8 cellular contexts compared by ENCODE assay signal in the genomic region with DNA sequence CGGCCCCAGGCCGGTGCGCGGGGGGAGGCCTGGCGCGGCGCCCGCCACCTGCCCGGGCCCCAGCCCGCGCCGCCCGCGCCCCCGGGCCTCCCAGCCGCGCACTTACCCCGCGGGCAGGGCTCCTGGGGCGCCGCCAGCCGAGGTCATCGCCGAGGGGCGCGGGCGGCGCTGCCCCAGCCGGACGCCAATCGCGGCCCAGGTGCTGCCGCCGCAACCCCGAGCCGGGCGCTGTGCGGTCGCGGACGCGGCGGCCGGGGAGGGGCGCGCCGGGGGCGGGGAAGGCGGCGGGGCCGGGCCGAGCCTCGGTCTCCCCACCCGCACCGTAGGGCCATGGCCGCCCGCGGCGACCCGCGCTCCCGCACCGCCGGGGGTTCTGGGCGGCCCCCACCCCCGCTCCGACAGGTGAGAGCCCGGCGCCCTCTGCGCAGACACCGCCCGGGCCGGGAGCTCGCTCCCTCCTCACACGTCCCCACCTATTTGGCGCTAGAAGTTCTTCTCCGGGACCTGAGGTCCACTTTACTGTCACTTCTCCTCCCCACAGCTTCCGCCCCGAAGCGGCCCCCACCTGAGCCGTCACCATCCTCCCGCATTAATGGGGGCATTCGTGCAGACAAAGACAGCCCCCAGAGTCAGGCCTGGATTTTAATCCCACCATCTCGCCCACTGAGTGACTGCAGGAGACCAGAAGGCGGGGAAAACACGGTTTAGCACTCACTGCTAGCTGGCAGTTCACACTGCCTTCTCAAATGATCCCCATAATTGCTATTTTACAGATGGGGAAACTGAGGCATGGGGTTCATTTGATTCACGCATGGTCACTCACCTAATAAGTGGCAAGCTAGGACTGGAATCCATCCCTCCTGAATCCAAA. TPM values are rescaled to one million over a fixed set of nuclear protein-coding genes. Genes with fewer than 3 reads are reported as not detected.
DNase-seq lines count a peak whose midpoint lies in the region; ATAC-seq and TF ChIP-seq lines count a peak whose summit lies in the region.

TTC39A (minus strand) TSS at position 232 of the 871 bp plus-strand sequence; CDS start at position 147, 85 bp downstream.

- peak within 1 kb of the TSS; percentile 77 for H3K4me2 ChIP-seq in mammary epithelial cell (ENCODE audit: insufficient read depth, low read depth, low read length)

- peak within 1 kb of the TSS; percentile 64 for H2AFZ ChIP-seq in mammary epithelial cell (ENCODE audit: low read depth, low read length)

- TF ChIP-seq POLR2A in right lobe of liver (IDR thresholded peaks at IDR 0.05) = no peak

- TF ChIP-seq CTCF in CD14-positive monocyte (IDR thresholded peaks at IDR 0.05) = no peak
- TF ChIP-seq CTCF in HL-60 (IDR thresholded peaks at IDR 0.05; ENCODE audit: insufficient read depth, low read length) = no peak
- TF ChIP-seq CTCF in mammary epithelial cell (conservative IDR thresholded peaks at IDR 0.05 in 1 of 2, IDR thresholded peaks at IDR 0.05 in 1 of 2; ENCODE audit: extremely low read depth in 1 of 2, insufficient read depth in 1 of 2, low read depth in 1 of 2, low read length in 2 of 2) = no peak
- no peak for TF ChIP-seq CTCF in right lobe of liver (IDR thresholded peaks at IDR 0.05)
- TF ChIP-seq CTCF in type B pancreatic cell (conservative IDR thresholded peaks at IDR 0.05) = no peak

- DNase-seq in CD14-positive monocyte (ENCODE audit: low spot score) (no peak), HL-60 (ENCODE audit: low read depth in 1 of 2, low spot score in 1 of 2) (no peak), mammary epithelial cell (no peak), right lobe of liver (no peak), type B pancreatic cell (ENCODE audit: extremely low spot score, unreplicated experiment) (no peak), glomerular visceral epithelial cell (ENCODE audit: extremely low spot score) (no peak)
- DNase-seq in activated CD8-positive, alpha-beta memory T cell treated with anti-CD3 and anti-CD28 coated beads, Interleukin-2, amount 50 U/mL, for 48 hours = no peak

- 21% methylated on average over 6 of the region's 87 CpGs for WGBS in mammary epithelial cell (ENCODE audit: low coverage, missing lambda C conversion rate)
- WGBS in right lobe of liver (ENCODE audit: insufficient coverage, low coverage, low lambda C conversion rate, missing lambda C conversion rate) = 20% methylated on average over 2 of the region's 87 CpGs

- ATAC-seq in right lobe of liver (peak in 1 of 4 donors; percentile 1), HG03571 (IDR thresholded peaks at IDR 0.05; ENCODE audit: unreplicated experiment) (no peak)

- BruUV-seq in mammary epithelial cell (replicated peaks; lab: Mats Ljungman, UMichigan) = no TSS peak

- intact Hi-C loops in CD14-positive monocyte (cut with micrococcal nuclease) (no loop called here), mammary epithelial cell (cut with micrococcal nuclease) (no loop called here), right lobe of liver (cut with DNase I) (no loop called here)

- H3K36me3 ChIP-seq in mammary epithelial cell (ENCODE audit: insufficient read depth, low read length) (no peaks in the 10 kb centered on the region), right lobe of liver (no peaks in the 10 kb centered on the region)

- no peaks in the 10 kb centered on the region for H3K79me2 ChIP-seq in mammary epithelial cell (ENCODE audit: insufficient read depth, low read length)

- peak within 1 kb of the TSS; percentile 36 for H3K4me3 ChIP-seq in HL-60 (replicated peaks; ENCODE audit: insufficient read depth, low read length)
- H3K4me3 ChIP-seq in mammary epithelial cell (replicated peaks in 1 of 3; ENCODE audit: insufficient read depth in 1 of 3, low read depth in 2 of 3, low read length in 3 of 3) = peak within 1 kb of the TSS; percentile 26 to 44 (median 43)
- H3K4me3 ChIP-seq in right lobe of liver = peak within 1 kb of the TSS; percentile 25 to 43 (median 31)

- H3K4me1 ChIP-seq in mammary epithelial cell (ENCODE audit: insufficient read depth, low read length) (peaks cover 17% of the 10 kb centered on the region), right lobe of liver (peaks cover 0 to 13% (median 3%) of the 10 kb centered on the region in 4 donors)

- peak within 1 kb of the TSS in 4 of 7 donors; percentile 42 to 75 (median 56) for H3K27ac Mint-ChIP-seq in CD14-positive monocyte
- H3K27ac Mint-ChIP-seq in type B pancreatic cell = peak within 1 kb of the TSS; percentile 93

- H3K27me3 ChIP-seq in HL-60 (ENCODE audit: insufficient read depth, poor library complexity, severe bottlenecking) = no peaks in the 10 kb centered on the region
- no peaks in the 10 kb centered on the region for H3K27me3 ChIP-seq in mammary epithelial cell (ENCODE audit: insufficient read depth, low read length)
- H3K27me3 ChIP-seq in right lobe of liver = no peaks in the 10 kb centered on the region

- H3K36me3 Mint-ChIP-seq in CD14-positive monocyte (peaks cover 2 to 9% of the 10 kb centered on the region in 2 donors), type B pancreatic cell (no peaks in the 10 kb centered on the region)

- in situ Hi-C loops in mammary epithelial cell (cut with MboI; ENCODE audit: low sequenced_read_pairs in 2 of 2) = no loop called here

- H3K27ac ChIP-seq in HL-60 (replicated peaks) (no peak within 1 kb of the TSS), mammary epithelial cell (ENCODE audit: insufficient read depth, low read depth, low read length) (no peak within 1 kb of the TSS), right lobe of liver (no peak within 1 kb of the TSS)

- H3K27me3 Mint-ChIP-seq in CD14-positive monocyte (ENCODE audit: low read depth in 3 of 3) (peaks cover 22 to 31% (median 24%) of the 10 kb centered on the region in 3 donors), type B pancreatic cell (peaks cover 16% of the 10 kb centered on the region)

- no peak within 1 kb of the TSS for H3K9ac ChIP-seq in mammary epithelial cell (ENCODE audit: insufficient read depth, low read length)

- H3K4me1 Mint-ChIP-seq in CD14-positive monocyte (peaks cover 13% of the 10 kb centered on the region), type B pancreatic cell (ENCODE audit: unreplicated experiment) (peaks cover 7% of the 10 kb centered on the region)

- H3K4me3 Mint-ChIP-seq in CD14-positive monocyte = peak within 1 kb of the TSS; percentile 79 to 93
- peak within 1 kb of the TSS; percentile 96 for H3K4me3 Mint-ChIP-seq in type B pancreatic cell

- no peaks in the 10 kb centered on the region for H4K20me1 ChIP-seq in mammary epithelial cell (ENCODE audit: insufficient read depth, low read length)

- CTCF ChIA-PET in mammary epithelial cell (lab: Charles Lee; ENCODE audit: low non-redundant PET) = interaction anchor here (0.7 kb wide), 1 partner anchor 238 kb away, joined by 3 read pairs; no protein-coding TSS in a partner anchor

- peaks cover 0 to 7% (median 6%) of the 10 kb centered on the region in 7 donors for H3K9me3 Mint-ChIP-seq in CD14-positive monocyte
- H3K9me3 Mint-ChIP-seq in type B pancreatic cell = no peaks in the 10 kb centered on the region

- H3K9me3 ChIP-seq in mammary epithelial cell (replicated peaks; ENCODE audit: insufficient read depth, low read length) (no peaks in the 10 kb centered on the region), right lobe of liver (no peaks in the 10 kb centered on the region)

- dilution Hi-C loops in mammary epithelial cell (cut with HindIII; ENCODE audit: low sequenced_read_pairs) = no loop called here

RNA-seq across cellular contexts. Expression of gene TTC39A, which starts in this region (rescaled TPM):
- polyA plus RNA-seq in CD14-positive monocyte (not detected), mammary epithelial cell (0.43 TPM)
- total RNA-seq in mammary epithelial cell (1 to 10 TPM in 1 of 2 donors, under 1 TPM in 1; 0.40 to 1.0 TPM), right lobe of liver (1 to 10 TPM in 5 of 6 experiments, under 1 TPM in 1; 0.34 to 8.5 (median 3.4) TPM), type B pancreatic cell (ENCODE audit: low replicate concordance) (16.3 and 21.1 TPM in 2 replicates)
- not detected for polyA minus RNA-seq in mammary epithelial cell
